In the genomic region with DNA sequence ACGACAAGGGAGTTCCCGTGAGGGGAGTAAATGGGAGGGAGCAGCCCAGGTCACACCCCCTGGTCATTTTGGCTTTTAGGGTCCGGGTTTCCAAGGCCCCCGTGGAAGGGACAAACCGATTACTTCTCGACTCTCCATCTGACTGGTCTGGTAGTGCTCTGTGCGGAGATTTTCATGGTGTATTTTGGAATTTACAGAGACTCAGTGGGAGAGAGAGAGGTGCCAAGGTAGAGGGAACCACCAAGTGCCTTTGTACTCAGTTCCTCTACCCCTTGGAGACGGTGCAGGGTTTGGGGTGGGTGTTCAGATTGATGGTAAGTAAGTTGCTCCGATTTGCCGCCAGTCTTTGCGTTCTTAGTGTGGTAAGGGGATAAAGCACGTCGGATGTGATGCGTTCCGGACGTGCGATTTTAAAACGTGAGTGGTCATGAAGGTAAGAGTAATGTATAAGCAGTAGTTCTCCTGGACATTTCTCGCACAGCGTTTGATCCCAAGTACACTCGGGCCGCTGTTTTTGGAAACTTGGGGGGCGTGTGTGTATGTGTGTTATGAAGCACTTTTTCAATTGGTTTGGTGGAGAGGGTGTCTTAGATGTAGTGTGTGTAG, we compare ENCODE assay signal across 8 cellular contexts. TPM values are rescaled to one million over a fixed set of nuclear protein-coding genes. Genes with fewer than 3 reads are reported as not detected.
DNase-seq lines count a peak whose midpoint lies in the region; ATAC-seq and TF ChIP-seq lines count a peak whose summit lies in the region.

No MANE protein-coding gene starts in this region.

- H3K27ac ChIP-seq in Panc1 (ENCODE audit: low read length) (peak overlapping the region; percentile 93), right cardiac atrium (ENCODE audit: low read length) (peak overlapping the region; percentile 97)

- H3K27me3 ChIP-seq in Panc1 (ENCODE audit: control insufficient read depth, insufficient read depth, low read length) (no peaks in the 10 kb centered on the region), right cardiac atrium (ENCODE audit: control insufficient read depth, insufficient read depth) (no peaks in the 10 kb centered on the region), skeletal muscle satellite cell (ENCODE audit: control insufficient read depth, insufficient read depth, low read length) (no peaks in the 10 kb centered on the region)

- intact Hi-C loops in Panc1 (cut with micrococcal nuclease; ENCODE audit: unreplicated experiment) (loop anchor here (5.0 kb wide), 1 partner anchor 86 kb away; no protein-coding TSS in a partner anchor), right cardiac atrium (cut with DNase I) (loop anchor here in 2 of 4 donors (5.0 to 10.0 kb wide), 2 partner anchors 79 to 81 kb away; no protein-coding TSS in a partner anchor)

- H3K4me3 ChIP-seq in Panc1 (ENCODE audit: low read depth in 2 of 2, low read length in 2 of 2) (peak overlapping the region; percentile 80 to 97), right cardiac atrium (ENCODE audit: low read length) (peak overlapping the region; percentile 81), skeletal muscle satellite cell (ENCODE audit: low read length) (peak overlapping the region; percentile 92)

- H3K36me3 ChIP-seq in Panc1 (ENCODE audit: control insufficient read depth, insufficient read depth, low read length), result no peaks in the 10 kb centered on the region; the same call in 1 of the 2 replicates
- H3K36me3 ChIP-seq in skeletal muscle satellite cell (ENCODE audit: insufficient read depth, low read length), result no peaks in the 10 kb centered on the region

- ATAC-seq in HG03066 (IDR thresholded peaks at IDR 0.05; ENCODE audit: low read depth, unreplicated experiment) (peak; percentile 19), Panc1 (peak; percentile 47), right cardiac atrium (no peak), HG03565 (IDR thresholded peaks at IDR 0.05; ENCODE audit: unreplicated experiment) (no peak)
- ATAC-seq in activated naive CD8-positive, alpha-beta T cell treated with anti-CD3 and anti-CD28 coated beads, Interleukin-2, amount 50 U/mL, for 24 hours, result no peak

- H3K27me3 Mint-ChIP-seq in activated naive CD8-positive, alpha-beta T cell treated with anti-CD3 and anti-CD28 coated beads, Interleukin-2, amount 50 U/mL, for 24 hours, result no peaks in the 10 kb centered on the region

- peak overlapping the region; percentile 90 for H3K4me3 Mint-ChIP-seq in activated naive CD8-positive, alpha-beta T cell treated with anti-CD3 and anti-CD28 coated beads, Interleukin-2, amount 50 U/mL, for 24 hours

- H3K36me3 Mint-ChIP-seq in activated naive CD8-positive, alpha-beta T cell treated with anti-CD3 and anti-CD28 coated beads, Interleukin-2, amount 50 U/mL, for 24 hours (ENCODE audit: low read depth), result peaks cover 6% of the 10 kb centered on the region

- DNase-seq in NCI-H524 (lab: John Stamatoyannopoulos, UW) (peak; percentile 42 to 53), NCI-H524 treated with DMSO at 0.1 percent for 48 hours (lab: John Stamatoyannopoulos, UW) (no peak), Panc1 (ENCODE audit: low read depth, low spot score) (no peak), right cardiac atrium (peak in 2 of 3 donors; percentile 16 to 46)
- DNase-seq in activated naive CD8-positive, alpha-beta T cell treated with anti-CD3 and anti-CD28 coated beads, Interleukin-2, amount 50 U/mL, for 24 hours, result peak; percentile 41

- peaks cover 29% of the 10 kb centered on the region for H3K4me1 ChIP-seq in Panc1 (ENCODE audit: control insufficient read depth, insufficient read depth, low read length)
- no peaks in the 10 kb centered on the region for H3K4me1 ChIP-seq in right cardiac atrium (ENCODE audit: control insufficient read depth, insufficient read depth, low read length)
- H3K4me1 ChIP-seq in skeletal muscle satellite cell (ENCODE audit: control insufficient read depth, insufficient read depth, low read length), result peaks cover 27% of the 10 kb centered on the region

- peak overlapping the region; percentile 94 for H3K4me2 ChIP-seq in skeletal muscle satellite cell (ENCODE audit: low read length)

- H3K9me3 ChIP-seq in Panc1 (ENCODE audit: control insufficient read depth, insufficient read depth, low read depth, low read length), result no peaks in the 10 kb centered on the region
- H3K9me3 ChIP-seq in right cardiac atrium (ENCODE audit: control insufficient read depth, low read length), result no peaks in the 10 kb centered on the region
- no peaks in the 10 kb centered on the region for H3K9me3 ChIP-seq in skeletal muscle satellite cell (replicated peaks; ENCODE audit: low read length)

- CTCF ChIA-PET in Panc1 (lab: Charles Lee), result no interaction called here

- POLR2A ChIA-PET in Panc1 (lab: Charles Lee), result no interaction called here

- H3K9ac ChIP-seq in skeletal muscle satellite cell (ENCODE audit: low read depth, low read length), result peak overlapping the region; percentile 91

- H3K9me3 Mint-ChIP-seq in activated naive CD8-positive, alpha-beta T cell treated with anti-CD3 and anti-CD28 coated beads, Interleukin-2, amount 50 U/mL, for 24 hours, result no peaks in the 10 kb centered on the region

- in situ Hi-C loops in Panc1 (cut with HindIII; ENCODE audit: low pct_unique_long_range_greater_than_20kb, low sequenced_read_pairs), result no loop called here

- H3K4me1 Mint-ChIP-seq in activated naive CD8-positive, alpha-beta T cell treated with anti-CD3 and anti-CD28 coated beads, Interleukin-2, amount 50 U/mL, for 24 hours, result peaks cover 61% of the 10 kb centered on the region

- H3K27ac Mint-ChIP-seq in activated naive CD8-positive, alpha-beta T cell treated with anti-CD3 and anti-CD28 coated beads, Interleukin-2, amount 50 U/mL, for 24 hours, result peak overlapping the region; percentile 97

- whole genome bisulfite sequencing in right cardiac atrium, result under 1% methylated on average over 23 of the region's 23 CpGs

- no TSS peak for BruUV-seq in Panc1 (replicated peaks; lab: Mats Ljungman, UMichigan)

- no peak for TF ChIP-seq CTCF in Panc1 (IDR thresholded peaks at IDR 0.05)

RNA-seq across cellular contexts. Expression of a gene that starts 0.7 kb away (rescaled TPM):
- total RNA-seq in Panc1 (2021; ENCODE audit: unreplicated experiment), result 31.3 TPM
- 9.9 TPM for polyA plus RNA-seq in Panc1 (2012; ENCODE audit: insufficient read length)
- total RNA-seq in right cardiac atrium, result 10 to 100 TPM; 31.4 to 36.1 (median 32.0) TPM
- polyA plus RNA-seq in right cardiac atrium, result 10.3 TPM
- total RNA-seq in skeletal muscle satellite cell (2012; rRNA removed), result 22.1 and 25.6 TPM in 2 replicates

Comparison
In these comparisons a context has a peak if more than half of its experiments do, and no peak if none do; other contexts are left out.
1. DNase-seq: peak in NCI-H524 (2 of 2), activated naive CD8-positive, alpha-beta T cell treated with anti-CD3 and anti-CD28 coated beads, Interleukin-2, amount 50 U/mL, for 24 hours (single experiment) and right cardiac atrium (2 of 3); none in NCI-H524 treated with DMSO at 0.1 percent for 48 hours (single experiment) and Panc1 (single experiment).
2. ATAC-seq: peak in HG03066 (single experiment) and Panc1 (single experiment); none in activated naive CD8-positive, alpha-beta T cell treated with anti-CD3 and anti-CD28 coated beads, Interleukin-2, amount 50 U/mL, for 24 hours (single experiment), right cardiac atrium (0 of 2) and HG03565 (single experiment).
3. Peak in every context shown above with its lines, with median percentiles within 50 percentile points of each other: H3K4me3 ChIP-seq.